In the genomic region with DNA sequence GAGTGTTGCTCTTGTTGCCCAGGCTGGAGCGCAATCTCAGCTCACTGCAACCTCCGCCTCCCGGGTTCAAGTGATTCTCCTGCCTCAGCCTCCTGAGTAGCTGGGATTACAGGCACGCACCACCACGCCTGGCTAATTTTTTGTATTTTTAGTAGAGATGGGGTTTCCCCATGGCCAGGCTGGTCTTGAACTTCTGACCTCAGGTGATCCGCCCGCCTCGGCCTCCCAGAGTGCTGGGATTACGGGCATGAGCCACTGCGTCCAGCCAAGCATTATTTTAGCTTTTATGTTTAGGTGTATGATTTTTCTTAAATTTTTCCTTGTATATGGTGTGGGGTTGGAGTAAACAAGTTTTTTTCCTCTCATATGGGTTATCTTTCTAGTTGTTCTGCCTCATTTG, we compare ENCODE assay signal across 6 cellular contexts. TPM values are rescaled to one million over a fixed set of nuclear protein-coding genes. Genes with fewer than 3 reads are reported as not detected.
DNase-seq lines count a peak whose midpoint lies in the region; ATAC-seq, FAIRE-seq and TF ChIP-seq lines count a peak whose summit lies in the region.
"Not testable (repeated sequence)": the region's sequence is repeated elsewhere in the genome, so short reads cannot be mapped to it uniquely, and the experiment has no call there.

No MANE protein-coding gene starts in this region.

- RAD21 ChIA-PET in GM12878 (lab: Charles Lee; ENCODE audit: unreplicated experiment) = interaction anchor here (0.6 to 3.4 kb wide), 7 partner anchors 33 to 122 kb away, joined by 3 to 21 read pairs (median 4); no protein-coding TSS in a partner anchor

- H3K9me3 ChIP-seq in GM23248 (ENCODE audit: low read depth); Loucy (ENCODE audit: insufficient read depth, low read depth, low read length); GM12878 (replicated peaks; ENCODE audit: control insufficient read depth, insufficient read depth, low read length): not testable (repeated sequence)

- DNase-seq in GM23248; activated CD8-positive, alpha-beta T cell treated with anti-CD3 and anti-CD28 coated beads, Interleukin-2, amount 10 ng/mL, durations not matched to agents 7 days and 5 days; GM12878 (ENCODE audit: low read depth, low spot score); osteocyte (ENCODE audit: extremely low spot score, unreplicated experiment): not testable (repeated sequence)

- H3K4me3 Mint-ChIP-seq in T-helper 1 cell treated with Interleukin-12 subunit alpha and Interleukin-12 subunit beta and Interleukin-4 antibody, amounts not matched to agents 30 μg/mL and 1 μg/mL, for 36 hours; activated CD8-positive, alpha-beta T cell treated with anti-CD3 and anti-CD28 coated beads, Interleukin-2, amount 10 ng/mL, durations not matched to agents 7 days and 5 days; osteocyte (ENCODE audit: unreplicated experiment): not testable (repeated sequence)

- TF ChIP-seq EP300 in GM12878 (IDR thresholded peaks at IDR 0.05; ENCODE audit: borderline replicate concordance in 1 of 2, control insufficient read depth in 1 of 2, low read depth in 2 of 2, low read length in 2 of 2) = not testable (repeated sequence)

- not testable (repeated sequence) for H3K9ac ChIP-seq in GM23248; Loucy (ENCODE audit: low read depth, low read length, poor library complexity, severe bottlenecking); GM12878 (ENCODE audit: control insufficient read depth, insufficient read depth, low read length)

- peak overlapping the region; percentile 63 for H3K27ac Mint-ChIP-seq in T-helper 1 cell treated with Interleukin-12 subunit alpha and Interleukin-12 subunit beta and Interleukin-4 antibody, amounts not matched to agents 30 μg/mL and 1 μg/mL, for 36 hours
- peak overlapping the region; percentile 1 for H3K27ac Mint-ChIP-seq in activated CD8-positive, alpha-beta T cell treated with anti-CD3 and anti-CD28 coated beads, Interleukin-2, amount 10 ng/mL, durations not matched to agents 7 days and 5 days
- H3K27ac Mint-ChIP-seq in osteocyte (ENCODE audit: unreplicated experiment) = peak overlapping the region; percentile 45

- not testable (repeated sequence) for ATAC-seq in activated CD8-positive, alpha-beta T cell treated with anti-CD3 and anti-CD28 coated beads, Interleukin-2, amount 10 ng/mL, durations not matched to agents 7 days and 5 days
- peak; percentile 5; the same call in 1 of the 3 replicates for ATAC-seq in GM12878

- H3K27me3 Mint-ChIP-seq in T-helper 1 cell treated with Interleukin-12 subunit alpha and Interleukin-12 subunit beta and Interleukin-4 antibody, amounts not matched to agents 30 μg/mL and 1 μg/mL, for 36 hours (ENCODE audit: low read depth); activated CD8-positive, alpha-beta T cell treated with anti-CD3 and anti-CD28 coated beads, Interleukin-2, amount 10 ng/mL, durations not matched to agents 7 days and 5 days (ENCODE audit: low read depth); osteocyte (ENCODE audit: unreplicated experiment): not testable (repeated sequence)

- H3K9me2 ChIP-seq in GM23248 (ENCODE audit: insufficient read depth); Loucy (replicated peaks; ENCODE audit: low read depth, low read length): not testable (repeated sequence)

- FAIRE-seq in GM12878 (lab: Jason Lieb, UNC) = not testable (repeated sequence)

- not testable (repeated sequence) for H3K27ac ChIP-seq in GM23248
- H3K27ac ChIP-seq in GM12878 (ENCODE audit: control insufficient read depth, insufficient read depth) = peak overlapping the region; percentile 66

- peaks cover 25% of the 10 kb centered on the region for H3K36me3 Mint-ChIP-seq in T-helper 1 cell treated with Interleukin-12 subunit alpha and Interleukin-12 subunit beta and Interleukin-4 antibody, amounts not matched to agents 30 μg/mL and 1 μg/mL, for 36 hours (ENCODE audit: low read depth)
- H3K36me3 Mint-ChIP-seq in activated CD8-positive, alpha-beta T cell treated with anti-CD3 and anti-CD28 coated beads, Interleukin-2, amount 10 ng/mL, durations not matched to agents 7 days and 5 days (ENCODE audit: low read depth) = peaks cover 65% of the 10 kb centered on the region
- not testable (repeated sequence) for H3K36me3 Mint-ChIP-seq in osteocyte (ENCODE audit: unreplicated experiment)

- H3K4me1 Mint-ChIP-seq in T-helper 1 cell treated with Interleukin-12 subunit alpha and Interleukin-12 subunit beta and Interleukin-4 antibody, amounts not matched to agents 30 μg/mL and 1 μg/mL, for 36 hours (ENCODE audit: low read depth) = peaks cover 17% of the 10 kb centered on the region
- H3K4me1 Mint-ChIP-seq in activated CD8-positive, alpha-beta T cell treated with anti-CD3 and anti-CD28 coated beads, Interleukin-2, amount 10 ng/mL, durations not matched to agents 7 days and 5 days (ENCODE audit: low read depth) = peaks cover 16% of the 10 kb centered on the region
- not testable (repeated sequence) for H3K4me1 Mint-ChIP-seq in osteocyte (ENCODE audit: unreplicated experiment)

- 96 to 99% methylated on average over 8 to 10 of the region's 10 CpGs for WGBS in GM23248 (ENCODE audit: low coverage in 1 of 2, low lambda C conversion rate in 2 of 2, missing lambda C conversion rate in 2 of 2), 2 experiments
- WGBS in GM12878 (ENCODE audit: insufficient coverage, insufficient replicate concordance, low lambda C conversion rate, missing lambda C conversion rate) = 26% methylated on average over 10 of the region's 10 CpGs

- TF ChIP-seq POLR2A in GM12878 (IDR thresholded peaks at IDR 0.05; ENCODE audit: low read depth, low read length) = not testable (repeated sequence)

- H3K4me1 ChIP-seq in GM23248 (ENCODE audit: insufficient read depth) = not testable (repeated sequence)
- peaks cover 51% of the 10 kb centered on the region for H3K4me1 ChIP-seq in Loucy (ENCODE audit: insufficient read depth, low read length, poor library complexity, severe bottlenecking)
- H3K4me1 ChIP-seq in GM12878 (ENCODE audit: control insufficient read depth, insufficient read depth, low read length) = peaks cover 15% of the 10 kb centered on the region; the same call in 1 of the 2 replicates

- H3K4me3 ChIP-seq in GM23248, GM12878: not testable (repeated sequence)
- H3K4me3 ChIP-seq in Loucy (ENCODE audit: low read length, poor library complexity, severe bottlenecking) = peak overlapping the region; percentile 48

- POLR2A ChIA-PET in activated CD8-positive, alpha-beta T cell treated with anti-CD3 and anti-CD28 coated beads, Interleukin-2, amount 10 ng/mL, durations not matched to agents 7 days and 5 days (lab: Charles Lee) = interaction anchor here (0.6 kb wide), 2 partner anchors 12 to 63 kb away, joined by 3 read pairs; no protein-coding TSS in a partner anchor
- POLR2A ChIA-PET in GM12878 (lab: Charles Lee) = interaction anchor here (0.6 to 1.0 kb wide), 10 partner anchors 10 to 384 kb away, joined by 3 to 6 read pairs (median 4); no protein-coding TSS in a partner anchor

- H3K4me2 ChIP-seq in GM23248 (ENCODE audit: unreplicated experiment) = not testable (repeated sequence)
- H3K4me2 ChIP-seq in Loucy (ENCODE audit: low read depth, low read length, poor library complexity, severe bottlenecking) (peak overlapping the region; percentile 97), GM12878 (ENCODE audit: control insufficient read depth, insufficient read depth) (peak overlapping the region; percentile 26)

- not testable (repeated sequence) for H3F3A ChIP-seq in GM23248 (ENCODE audit: insufficient read depth); Loucy (ENCODE audit: low read depth)

- intact Hi-C loops in GM12878 (cut with micrococcal nuclease; ENCODE audit: unreplicated experiment) = not testable (repeated sequence)

- not testable (repeated sequence) for H3K36me3 ChIP-seq in GM23248 (ENCODE audit: low read depth)
- peaks cover 64% of the 10 kb centered on the region for H3K36me3 ChIP-seq in Loucy (ENCODE audit: insufficient read depth, low read length)
- H3K36me3 ChIP-seq in GM12878 (ENCODE audit: control insufficient read depth in 2 of 2, insufficient read depth in 2 of 2, low read length in 1 of 2) = peaks cover 3 to 24% of the 10 kb centered on the region in 2 experiments

- CTCF ChIA-PET in activated CD8-positive, alpha-beta T cell treated with anti-CD3 and anti-CD28 coated beads, Interleukin-2, amount 10 ng/mL, durations not matched to agents 7 days and 5 days (lab: Charles Lee) = interaction anchor here (0.6 to 0.9 kb wide), 2 partner anchors 34 to 63 kb away, joined by 3 read pairs; no protein-coding TSS in a partner anchor
- CTCF ChIA-PET in GM12878 (lab: Yijun Ruan, JAX) = interaction anchor here (1.1 to 1.3 kb wide), 2 partner anchors 53 to 122 kb away, joined by 3 to 9 read pairs; no protein-coding TSS in a partner anchor

- not testable (repeated sequence) for H3K27me3 ChIP-seq in GM23248 (replicated peaks; ENCODE audit: insufficient read depth); Loucy (ENCODE audit: insufficient read depth, low read length, poor library complexity, severe bottlenecking); GM12878 (replicated peaks in 1 of 2; ENCODE audit: control insufficient read depth in 2 of 2, insufficient read depth in 2 of 2, low read length in 1 of 2)

- in situ Hi-C loops in GM23248 (cut with MboI) = not testable (repeated sequence)
- in situ Hi-C loops in GM12878 (cut with MboI) = loop anchor here (5.0 kb wide), 1 partner anchor 120 kb away; no protein-coding TSS in a partner anchor

- H2AFZ ChIP-seq in GM23248 = peak overlapping the region; percentile 15; the same call in 1 of the 2 replicates
- not testable (repeated sequence) for H2AFZ ChIP-seq in Loucy (ENCODE audit: low read length); GM12878 (ENCODE audit: control insufficient read depth, low read depth, low read length)

- not testable (repeated sequence) for H3K9me3 Mint-ChIP-seq in T-helper 1 cell treated with Interleukin-12 subunit alpha and Interleukin-12 subunit beta and Interleukin-4 antibody, amounts not matched to agents 30 μg/mL and 1 μg/mL, for 36 hours; activated CD8-positive, alpha-beta T cell treated with anti-CD3 and anti-CD28 coated beads, Interleukin-2, amount 10 ng/mL, durations not matched to agents 7 days and 5 days (ENCODE audit: insufficient read depth); osteocyte (ENCODE audit: unreplicated experiment)

- not testable (repeated sequence) for TF ChIP-seq CTCF in Loucy (conservative IDR thresholded peaks at IDR 0.05; ENCODE audit: low read length); GM12878 (IDR thresholded peaks at IDR 0.05 in 2 of 3, conservative IDR thresholded peaks at IDR 0.05 in 1 of 3; ENCODE audit: control insufficient read depth in 2 of 3, extremely low read depth in 1 of 3, insufficient read depth in 1 of 3, low read depth in 3 of 3, low read length in 3 of 3); osteocyte (IDR thresholded peaks at IDR 0.05)

- not testable (repeated sequence) for TF ChIP-seq RAD21 in GM12878 (IDR thresholded peaks at IDR 0.05; ENCODE audit: insufficient read depth, low read depth, low read length)

- peaks cover 51% of the 10 kb centered on the region for H3K79me2 ChIP-seq in GM23248 (ENCODE audit: insufficient read depth)
- peaks cover 86% of the 10 kb centered on the region for H3K79me2 ChIP-seq in Loucy (ENCODE audit: insufficient read depth, low read length)
- peaks cover 70% of the 10 kb centered on the region for H3K79me2 ChIP-seq in GM12878 (ENCODE audit: control insufficient read depth, insufficient read depth, low read length)

- SMC1A ChIA-PET in GM12878 (lab: Charles Lee; ENCODE audit: uncharacterized antibody, unreplicated experiment) = interaction anchor here (0.9 to 3.4 kb wide), 7 partner anchors 10 to 122 kb away, joined by 3 to 22 read pairs (median 5); no protein-coding TSS in a partner anchor

- BruUV-seq in GM12878 (replicated peaks; lab: Mats Ljungman, UMichigan) = not testable (repeated sequence)

- not testable (repeated sequence) for H4K20me1 ChIP-seq in GM23248 (ENCODE audit: insufficient read depth); GM12878 (ENCODE audit: control insufficient read depth, insufficient read depth)
- H4K20me1 ChIP-seq in Loucy (ENCODE audit: insufficient read depth, low read length, poor library complexity, severe bottlenecking) = peaks cover 39% of the 10 kb centered on the region

RNA-seq across cellular contexts. Expression of gene BUB1B, which starts 6.5 kb away (rescaled TPM):
- 9.4 and 23.4 TPM in 2 replicates for total RNA-seq in GM23248 (2014; rRNA removed; shearing (Covaris generic))
- polyA plus RNA-seq in GM23248 (2016; fragmentation: Nextera tagmentation; extraction: Ambion mirVana) (8.1 and 10.2 TPM in 2 replicates), GM12878 (2011; rRNA removed) (84.4 and 105 TPM in 2 replicates), GM12878 (2014; fragmentation: Illumina TruSeq; extraction: Trizol) (98.6 and 126 TPM in 2 replicates), GM12878 (2014; fragmentation: Nextera tagmentation; extraction: Ambion mirVana) (10 to 100 TPM; 29.1 to 38.6 TPM), GM12878 (2014; rRNA removed) (66.7 and 79.6 TPM in 2 replicates), GM12878 (2016; fragmentation: Nextera tagmentation; extraction: Ambion mirVana) (10 to 100 TPM; 73.1 to 75.6 TPM)
- total RNA-seq in activated CD8-positive, alpha-beta T cell treated with anti-CD3 and anti-CD28 coated beads, Interleukin-2, amount 10 ng/mL, durations not matched to agents 7 days and 5 days = 10 to 100 TPM; 91.9 to 94.9 TPM
- 142 and 156 TPM in 2 replicates for total RNA-seq in GM12878 (2013; cell fraction: nucleolus; rRNA removed)
- total RNA-seq in GM12878 (2014; rRNA removed) (78.9 and 95.3 TPM in 2 replicates), GM12878 (2014; rRNA removed; fragmentation: Illumina TruSeq; extraction: Trizol) (92.6 and 95.4 TPM in 2 replicates), GM12878 (2021) (71.6 and 78.4 TPM in 2 replicates), osteocyte (8.0 and 8.5 TPM in 2 replicates)
- polyA plus RNA-seq in GM12878 (2011; ENCODE audit: low read depth) = 29.4 TPM
- 35.8 and 36.0 TPM in 2 replicates for polyA plus RNA-seq in GM12878 (2011; cell fraction: cytosol; rRNA removed)
- 97.5 and 112 TPM in 2 replicates for polyA plus RNA-seq in GM12878 (2011; cell fraction: nucleus; rRNA removed)
- polyA plus RNA-seq in GM12878 (2012) = 25.4 and 35.5 TPM in 2 replicates
- 53.6 and 55.4 TPM in 2 replicates for polyA minus RNA-seq in GM12878 (2011; rRNA and poly(A)+ RNA removed)
- 18.8 and 28.1 TPM in 2 replicates for polyA minus RNA-seq in GM12878 (2011; cell fraction: cytosol; rRNA and poly(A)+ RNA removed)
- polyA minus RNA-seq in GM12878 (2011; cell fraction: nucleus; rRNA and poly(A)+ RNA removed) = 39.4 and 86.6 TPM in 2 replicates

RNA-seq across cellular contexts. Expression of gene BMF, which starts 58.7 kb away (rescaled TPM):
- total RNA-seq in GM23248 (2014; rRNA removed; shearing (Covaris generic)) = 1.1 and 2.7 TPM in 2 replicates
- polyA plus RNA-seq in GM23248 (2016; fragmentation: Nextera tagmentation; extraction: Ambion mirVana) = 0.40 and 0.41 TPM in 2 replicates
- 1 to 10 TPM; 2.2 to 4.0 TPM for total RNA-seq in activated CD8-positive, alpha-beta T cell treated with anti-CD3 and anti-CD28 coated beads, Interleukin-2, amount 10 ng/mL, durations not matched to agents 7 days and 5 days
- 43.4 and 50.5 TPM in 2 replicates for total RNA-seq in GM12878 (2013; cell fraction: nucleolus; rRNA removed)
- total RNA-seq in GM12878 (2014; rRNA removed) = 17.3 and 19.2 TPM in 2 replicates
- 16.4 and 20.1 TPM in 2 replicates for total RNA-seq in GM12878 (2014; rRNA removed; fragmentation: Illumina TruSeq; extraction: Trizol)
- 34.9 and 35.7 TPM in 2 replicates for total RNA-seq in GM12878 (2021)
- polyA plus RNA-seq in GM12878 (2011; ENCODE audit: low read depth) = 20.0 TPM
- 14.7 and 22.1 TPM in 2 replicates for polyA plus RNA-seq in GM12878 (2011; rRNA removed)
- 27.1 and 27.9 TPM in 2 replicates for polyA plus RNA-seq in GM12878 (2011; cell fraction: cytosol; rRNA removed)
- polyA plus RNA-seq in GM12878 (2011; cell fraction: nucleus; rRNA removed) = 24.6 and 24.9 TPM in 2 replicates
- polyA plus RNA-seq in GM12878 (2012) = 26.9 and 30.0 TPM in 2 replicates
- 17.4 and 23.8 TPM in 2 replicates for polyA plus RNA-seq in GM12878 (2014; fragmentation: Illumina TruSeq; extraction: Trizol)
- polyA plus RNA-seq in GM12878 (2014; fragmentation: Nextera tagmentation; extraction: Ambion mirVana) = 1 to 10 TPM in 1 of 2 experiments, under 1 TPM in 1; 0.82 to 1.3 TPM
- 26.8 and 27.5 TPM in 2 replicates for polyA plus RNA-seq in GM12878 (2014; rRNA removed)
- 1 to 10 TPM; 4.0 to 4.2 TPM for polyA plus RNA-seq in GM12878 (2016; fragmentation: Nextera tagmentation; extraction: Ambion mirVana)
- 21.4 and 35.2 TPM in 2 replicates for polyA minus RNA-seq in GM12878 (2011; rRNA and poly(A)+ RNA removed)
- 8.8 and 9.4 TPM in 2 replicates for polyA minus RNA-seq in GM12878 (2011; cell fraction: cytosol; rRNA and poly(A)+ RNA removed)
- 9.3 and 14.4 TPM in 2 replicates for polyA minus RNA-seq in GM12878 (2011; cell fraction: nucleus; rRNA and poly(A)+ RNA removed)
- 39.3 and 46.6 TPM in 2 replicates for total RNA-seq in osteocyte

Comparison
In these comparisons a context has a peak if more than half of its experiments do, and no peak if none do; other contexts are left out.
1. H3K27ac Mint-ChIP-seq: peak in every context shown above with its lines; median percentile 63 in T-helper 1 cell treated with Interleukin-12 subunit alpha and Interleukin-12 subunit beta and Interleukin-4 antibody, amounts not matched to agents 30 μg/mL and 1 μg/mL, for 36 hours; 45 in osteocyte; 1 in activated CD8-positive, alpha-beta T cell treated with anti-CD3 and anti-CD28 coated beads, Interleukin-2, amount 10 ng/mL, durations not matched to agents 7 days and 5 days.